10 cellular contexts compared by ENCODE assay signal in genomic region chr11:74019860-74020259, GRCh38. TPM values are rescaled to one million over a fixed set of nuclear protein-coding genes. Genes with fewer than 3 reads are reported as not detected.
A peak's percentile ranks its signal among the peaks of the same experiment; 100 is the strongest.
DNase-seq lines count a peak whose midpoint lies in the region; ATAC-seq, FAIRE-seq and TF ChIP-seq lines count a peak whose summit lies in the region.
"Had no signal": no experiment of that assay in that cellular context is flagged by ENCODE, and none has a peak within 500 bp of the region (broad histone marks: within the 10 kb centered on the region; RNA-seq: fewer than 3 reads in every experiment).

No MANE protein-coding gene starts in this region.

- H3K4me2 ChIP-seq in BLaER1 treated with 17β-estradiol and CSF1 and Interleukin-3, amounts not matched to agents 10 nM and 100 nM = peak overlapping the region; percentile 32 to 96 (median 65)

- peaks cover 4 to 74% (median 48%) of the 10 kb centered on the region in 11 experiments; a peak in 19 of 22 replicates for H3K36me3 ChIP-seq in BLaER1 treated with 17β-estradiol and CSF1 and Interleukin-3, amounts not matched to agents 10 nM and 100 nM
- H3K36me3 ChIP-seq in bronchial epithelial cell (ENCODE audit: control insufficient read depth, insufficient read depth, low read length) = no peaks in the 10 kb centered on the region

- H3K27ac ChIP-seq in BLaER1 treated with 17β-estradiol and CSF1 and Interleukin-3, amounts not matched to agents 10 nM and 100 nM = peak overlapping the region in 8 of 11 experiments; percentile 21 to 97 (median 66); a peak in 16 of 22 replicates

- H4K20me1 ChIP-seq in BLaER1 treated with 17β-estradiol and CSF1 and Interleukin-3, amounts not matched to agents 10 nM and 100 nM = no peaks in the 10 kb centered on the region

- H3K4me3 Mint-ChIP-seq in T-cell = no peak overlapping the region

- DNase-seq in T-cell = peak in 1 of 34 experiments; percentile 19
- peak; percentile 85 for DNase-seq in bronchial epithelial cell (ENCODE audit: low read depth)
- DNase-seq in stimulated activated CD4-positive, alpha-beta T cell treated with anti-CD3 and anti-CD28 coated beads, Interleukin-12 subunit alpha, Interleukin-12 subunit beta, amount 100 ng/mL, for 4 hours = peak; percentile 43
- no peak for DNase-seq in left lobe of liver (ENCODE audit: low spot score)
- DNase-seq in NOMO-1 (lab: John Stamatoyannopoulos, UW; ENCODE audit: unreplicated experiment in 2 of 2) = no peak
- DNase-seq: NCI-H1436 treated with DMSO at 0.1 percent for 48 hours had no signal

- peak overlapping the region; percentile 50 to 74 for H3K27ac Mint-ChIP-seq in T-cell

- peaks cover 39 to 100% (median 70%) of the 10 kb centered on the region in 10 experiments for H3K4me1 ChIP-seq in BLaER1 treated with 17β-estradiol and CSF1 and Interleukin-3, amounts not matched to agents 10 nM and 100 nM
- H3K4me1 ChIP-seq: HAP-1 had no signal

- peak overlapping the region in 4 of 11 experiments; percentile 49 to 88 (median 77); a peak in 7 of 22 replicates for H3K9ac ChIP-seq in BLaER1 treated with 17β-estradiol and CSF1 and Interleukin-3, amounts not matched to agents 10 nM and 100 nM

- no peaks in the 10 kb centered on the region for H3K9me3 Mint-ChIP-seq in T-cell

- ATAC-seq in T-cell (replicated peaks in 1 of 4) (peak in 3 of 4 experiments; percentile 42 to 64 (median 45)), left lobe of liver (no peak), GM21367 (IDR thresholded peaks at IDR 0.05; ENCODE audit: unreplicated experiment) (no peak), GM21390 (IDR thresholded peaks at IDR 0.05; ENCODE audit: unreplicated experiment) (no peak)

- peak overlapping the region in 2 of 10 experiments; percentile 25 to 26; a peak in 2 of 20 replicates for H3K4me3 ChIP-seq in BLaER1 treated with 17β-estradiol and CSF1 and Interleukin-3, amounts not matched to agents 10 nM and 100 nM
- no peak overlapping the region for H3K4me3 ChIP-seq in bronchial epithelial cell (ENCODE audit: low read depth, low read length)
- H3K4me3 ChIP-seq: HAP-1 had no signal

- no peak for TF ChIP-seq CTCF in bronchial epithelial cell (IDR thresholded peaks at IDR 0.05; ENCODE audit: insufficient read depth, low read length, severe bottlenecking)

- no peaks in the 10 kb centered on the region for H3K9me3 ChIP-seq in BLaER1 treated with 17β-estradiol and CSF1 and Interleukin-3, amounts not matched to agents 10 nM and 100 nM (replicated peaks in 1 of 11)
- H3K9me3 ChIP-seq: HAP-1 had no signal

- H3K4me1 Mint-ChIP-seq in T-cell = peaks cover 27 to 51% (median 44%) of the 10 kb centered on the region in 3 donors

- no peaks in the 10 kb centered on the region for H3K27me3 ChIP-seq in BLaER1 treated with 17β-estradiol and CSF1 and Interleukin-3, amounts not matched to agents 10 nM and 100 nM
- no peaks in the 10 kb centered on the region for H3K27me3 ChIP-seq in bronchial epithelial cell (ENCODE audit: control insufficient read depth, insufficient read depth, low read length)

- CTCF ChIA-PET in T-cell (lab: Charles Lee) = interaction anchor here in 1 of 2 donors (1.4 kb wide), 1 partner anchor 40 kb away, joined by 3 read pairs; no protein-coding TSS in a partner anchor

- H3K36me3 Mint-ChIP-seq in T-cell = peaks cover 27% of the 10 kb centered on the region

- POLR2A ChIA-PET in T-cell (lab: Charles Lee) = no interaction called here

- no peaks in the 10 kb centered on the region for H3K27me3 Mint-ChIP-seq in T-cell

- FAIRE-seq in bronchial epithelial cell (lab: Jason Lieb, UNC) = no peak

RNA-seq across cellular contexts. Expression of gene UCP3, which starts 11.0 kb away (rescaled TPM):
- total RNA-seq in T-cell (1 to 10 TPM; 5.7 to 6.8 (median 6.5) TPM), bronchial epithelial cell (under 0.01 and 0.26 TPM in 2 replicates), left lobe of liver (0.58 TPM)

RNA-seq across cellular contexts. Expression of gene UCP2, which starts 37.2 kb away (rescaled TPM):
- total RNA-seq in T-cell (100 to 1,000 TPM; 241 to 754 (median 311) TPM), bronchial epithelial cell (0.26 and 1.0 TPM in 2 replicates), left lobe of liver (6.1 TPM)

Comparison
In these comparisons a context has a peak if more than half of its experiments do, and no peak if none do; other contexts are left out.
1. ATAC-seq: peak in T-cell (3 of 4); none in left lobe of liver (single experiment), GM21367 (single experiment) and GM21390 (single experiment).
2. DNase-seq: peak in bronchial epithelial cell (single experiment) and stimulated activated CD4-positive, alpha-beta T cell treated with anti-CD3 and anti-CD28 coated beads, Interleukin-12 subunit alpha, Interleukin-12 subunit beta, amount 100 ng/mL, for 4 hours (single experiment); none in left lobe of liver (single experiment) and NOMO-1 (0 of 2).
3. RNA of gene UCP2, which starts 37.2 kb away (total RNA-seq): 241 to 754 TPM in T-cell; 6.1 TPM in left lobe of liver (single experiment) and 0.26 to 1.0 TPM in bronchial epithelial cell; every median in the first group is over 10 times any median in the second.